Comparison of ENCODE assay signal across 13 cellular contexts in the genomic region with DNA sequence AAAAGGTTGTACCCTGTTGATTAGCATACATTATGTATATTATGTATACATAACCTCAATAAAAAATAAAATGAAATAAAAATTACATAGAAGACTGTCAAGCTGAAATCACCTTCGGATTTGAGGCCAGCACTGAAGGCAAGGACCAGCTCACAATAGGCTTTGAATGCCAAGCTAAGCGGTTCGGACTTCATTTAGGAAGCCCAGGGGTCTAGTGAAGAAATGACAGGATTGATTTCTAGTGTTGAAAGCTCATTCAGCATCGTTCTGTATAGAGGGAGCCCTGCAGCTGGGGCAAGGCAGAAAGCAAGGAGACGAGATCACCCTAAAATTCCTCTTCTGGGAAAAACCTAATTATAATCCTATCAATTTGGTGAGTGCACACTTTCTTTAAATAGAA. TPM values are rescaled to one million over a fixed set of nuclear protein-coding genes. Genes with fewer than 3 reads are reported as not detected.
DNase-seq lines count a peak whose midpoint lies in the region; ATAC-seq and TF ChIP-seq lines count a peak whose summit lies in the region.
"Had no signal": no experiment of that assay in that cellular context is flagged by ENCODE, and none has a peak within 500 bp of the region (broad histone marks: within the 10 kb centered on the region; RNA-seq: fewer than 3 reads in every experiment).

No MANE protein-coding gene starts in this region.

- H3K4me1 Mint-ChIP-seq in WTC11 (peaks cover 15% of the 10 kb centered on the region), neural crest cell (peaks cover 19% of the 10 kb centered on the region)
- H3K4me1 Mint-ChIP-seq: B cell had no signal

- H3K4me3 ChIP-seq in A673 (ENCODE audit: low read depth, low read length, poor library complexity, severe bottlenecking) (no peak overlapping the region), esophagus muscularis mucosa (no peak overlapping the region), right cardiac atrium (ENCODE audit: low read length) (no peak overlapping the region), colonic mucosa (no peak overlapping the region)

- H3K4me3 Mint-ChIP-seq in WTC11 (no peak overlapping the region), neural crest cell (peak overlapping the region; percentile 14)
- H3K4me3 Mint-ChIP-seq: B cell; CD4-positive, alpha-beta T cell had no signal

- H3K36me3 Mint-ChIP-seq in WTC11: no peaks in the 10 kb centered on the region
- H3K36me3 Mint-ChIP-seq in neural crest cell (ENCODE audit: low read depth): no peaks in the 10 kb centered on the region

- DNase-seq in A673 (ENCODE audit: low spot score) (no peak), WTC11 (ENCODE audit: low spot score) (no peak), esophagus muscularis mucosa (ENCODE audit: extremely low spot score) (no peak), neural crest cell (ENCODE audit: low read depth, low spot score) (no peak), right cardiac atrium (no peak), ACHN (no peak), colonic mucosa (no peak)
- DNase-seq: 8988T; Calu3; CD4-positive, alpha-beta T cell; DMS 273 treated with DMSO at 0.1 percent for 48 hours had no signal

- intact Hi-C loops in A673 (cut with micrococcal nuclease; ENCODE audit: unreplicated experiment): no loop called here
- intact Hi-C loops in esophagus muscularis mucosa (cut with DNase I): no loop called here
- intact Hi-C loops in right cardiac atrium (cut with DNase I): no loop called here
- intact Hi-C loops in colonic mucosa (cut with DNase I): no loop called here

- 81% methylated on average over 5 of the region's 5 CpGs for WGBS in esophagus muscularis mucosa
- WGBS in right cardiac atrium: 80% methylated on average over 5 of the region's 5 CpGs

- TF ChIP-seq EP300 in esophagus muscularis mucosa (IDR thresholded peaks at IDR 0.05): no peak

- no peak overlapping the region for H3K9ac ChIP-seq in colonic mucosa (ENCODE audit: low read depth in 2 of 2, low read length in 2 of 2)

- CTCF ChIA-PET in A673 (lab: Charles Lee): no interaction called here
- CTCF ChIA-PET in WTC11 (lab: Charles Lee): interaction anchor here (0.8 to 1.7 kb wide), 2 partner anchors 44 to 75 kb away, joined by 3 to 6 read pairs; partner anchors contain the start of gene TIPARP

- H3K9me3 Mint-ChIP-seq in WTC11 (no peaks in the 10 kb centered on the region), neural crest cell (peaks cover 3% of the 10 kb centered on the region)
- H3K9me3 Mint-ChIP-seq: CD4-positive, alpha-beta T cell had no signal

- H3K27ac Mint-ChIP-seq in WTC11 (no peak overlapping the region), neural crest cell (ENCODE audit: unreplicated experiment) (peak overlapping the region; percentile 10)
- H3K27ac Mint-ChIP-seq: B cell; CD4-positive, alpha-beta T cell had no signal

- TF ChIP-seq CTCF in A673 (conservative IDR thresholded peaks at IDR 0.05; ENCODE audit: low read depth, low read length) (no peak), WTC11 (IDR thresholded peaks at IDR 0.05) (no peak), esophagus muscularis mucosa (IDR thresholded peaks at IDR 0.05) (no peak), neural crest cell (conservative IDR thresholded peaks at IDR 0.05) (no peak), colonic mucosa (IDR thresholded peaks at IDR 0.05) (no peak)

- POLR2A ChIA-PET in A673 (lab: Charles Lee; ENCODE audit: low non-redundant PET): no interaction called here
- POLR2A ChIA-PET in WTC11 (lab: Charles Lee): no interaction called here

- H3K36me3 ChIP-seq in A673 (ENCODE audit: insufficient read depth, low read length, poor library complexity, severe bottlenecking) (no peaks in the 10 kb centered on the region), esophagus muscularis mucosa (no peaks in the 10 kb centered on the region), colonic mucosa (no peaks in the 10 kb centered on the region)

- peak overlapping the region; percentile 15 for H3K27ac ChIP-seq in A673 (ENCODE audit: low read depth, low read length, poor library complexity, severe bottlenecking)
- H3K27ac ChIP-seq in esophagus muscularis mucosa (replicated peaks in 1 of 4): peak overlapping the region in 3 of 4 donors; percentile 36 to 66 (median 46)
- no peak overlapping the region for H3K27ac ChIP-seq in right cardiac atrium (ENCODE audit: low read length)
- no peak overlapping the region for H3K27ac ChIP-seq in colonic mucosa

- ATAC-seq in WTC11 (0 out of 2 replicates have a peak, but pooled peaks have one; percentile 34), right cardiac atrium (no peak), HG03571 (IDR thresholded peaks at IDR 0.05; ENCODE audit: unreplicated experiment) (no peak)

- TF ChIP-seq POLR2A in esophagus muscularis mucosa (IDR thresholded peaks at IDR 0.05; ENCODE audit: low read depth): no peak

- in situ Hi-C loops in ACHN (cut with HindIII; ENCODE audit: low pct_ligation_motif_present, low pct_unique_long_range_greater_than_20kb, low sequenced_read_pairs): no loop called here

- H3K27me3 Mint-ChIP-seq in WTC11 (ENCODE audit: low read depth) (no peaks in the 10 kb centered on the region), neural crest cell (ENCODE audit: low read depth) (no peaks in the 10 kb centered on the region)

- no peaks in the 10 kb centered on the region for H3K9me3 ChIP-seq in A673 (ENCODE audit: low read depth, low read length, poor library complexity, severe bottlenecking)
- H3K9me3 ChIP-seq in esophagus muscularis mucosa: no peaks in the 10 kb centered on the region
- H3K9me3 ChIP-seq in right cardiac atrium (ENCODE audit: control insufficient read depth, low read length): no peaks in the 10 kb centered on the region
- H3K9me3 ChIP-seq in colonic mucosa: no peaks in the 10 kb centered on the region

- no TSS peak for BruUV-seq in A673 (replicated peaks; lab: Mats Ljungman, UMichigan)

- H3K27me3 ChIP-seq in A673 (replicated peaks; ENCODE audit: insufficient read depth, low read depth, low read length, poor library complexity) (no peaks in the 10 kb centered on the region), esophagus muscularis mucosa (no peaks in the 10 kb centered on the region), right cardiac atrium (ENCODE audit: control insufficient read depth, insufficient read depth) (no peaks in the 10 kb centered on the region), colonic mucosa (no peaks in the 10 kb centered on the region)

- H3K4me1 ChIP-seq in A673 (ENCODE audit: insufficient read depth, low read length, poor library complexity, severe bottlenecking): peaks cover 37% of the 10 kb centered on the region
- peaks cover 4 to 65% (median 39%) of the 10 kb centered on the region in 4 donors for H3K4me1 ChIP-seq in esophagus muscularis mucosa
- no peaks in the 10 kb centered on the region for H3K4me1 ChIP-seq in right cardiac atrium (ENCODE audit: control insufficient read depth, insufficient read depth, low read length)
- no peaks in the 10 kb centered on the region for H3K4me1 ChIP-seq in colonic mucosa

TF ChIP-seq in WTC11, 78 proteins besides CTCF, POLR2A, EP300 and RAD21 (continues in another document):
- TF ChIP-seq JUN (CRISPR knock-in tag; IDR thresholded peaks at IDR 0.05) (no peak), NR3C1 (CRISPR knock-in tag; conservative IDR thresholded peaks at IDR 0.05; ENCODE audit: low read depth) (no peak), AR (CRISPR knock-in tag; IDR thresholded peaks at IDR 0.05) (no peak), TCF7 (CRISPR knock-in tag; IDR thresholded peaks at IDR 0.05; ENCODE audit: low read depth) (no peak), ZNF425 (CRISPR knock-in tag; conservative IDR thresholded peaks at IDR 0.05) (no peak), CREM (CRISPR knock-in tag; IDR thresholded peaks at IDR 0.05) (no peak), ZNF232 (CRISPR knock-in tag; IDR thresholded peaks at IDR 0.05) (no peak)

RNA-seq across cellular contexts. Expression of gene SSR3, which starts 44.1 kb away (rescaled TPM):
- total RNA-seq in A673 (2021) (431 and 531 TPM in 2 replicates), WTC11 (2021) (147 to 162 TPM (median 160 TPM) in 3 replicates), esophagus muscularis mucosa (100 to 1,000 TPM; 170 to 211 (median 207) TPM), neural crest cell (131 and 136 TPM in 2 replicates), right cardiac atrium (100 to 1,000 TPM; 139 to 171 (median 144) TPM), colonic mucosa (100 to 1,000 TPM; 134 to 171 TPM)
- polyA plus RNA-seq in right cardiac atrium: 82.4 TPM

Comparison
In these comparisons a context has a peak if more than half of its experiments do, and no peak if none do; other contexts are left out.
1. H3K27ac ChIP-seq: peak in A673 (single experiment) and esophagus muscularis mucosa (3 of 4); none in right cardiac atrium (single experiment) and colonic mucosa (single experiment).